13 cellular contexts compared by ENCODE assay signal in genomic region chr19:5966215-5966614, GRCh38. TPM values are rescaled to one million over a fixed set of nuclear protein-coding genes. Genes with fewer than 3 reads are reported as not detected.
DNase-seq lines count a peak whose midpoint lies in the region; ATAC-seq, FAIRE-seq and TF ChIP-seq lines count a peak whose summit lies in the region.
"Had no signal": no experiment of that assay in that cellular context is flagged by ENCODE, and none has a peak within 500 bp of the region (broad histone marks: within the 10 kb centered on the region; RNA-seq: fewer than 3 reads in every experiment).

No MANE protein-coding gene starts in this region.

- no peak overlapping the region for H3K4ac ChIP-seq in mesenchymal stem cell (ENCODE audit: low read depth in 1 of 2, low read length in 2 of 2)

- no peak overlapping the region for H3K14ac ChIP-seq in mesenchymal stem cell (ENCODE audit: low read length in 2 of 2)

- no peak overlapping the region for H2BK120ac ChIP-seq in mesenchymal stem cell (ENCODE audit: low read depth, low read length)

- H3K36me3 ChIP-seq in endodermal cell (ENCODE audit: control insufficient read depth, insufficient read depth, low read length) (peaks cover 25% of the 10 kb centered on the region), mesenchymal stem cell (ENCODE audit: control insufficient read depth in 1 of 2, insufficient read depth in 2 of 2, low read depth in 1 of 2, low read length in 2 of 2) (peaks cover 17 to 26% of the 10 kb centered on the region in 2 experiments), upper lobe of left lung (peaks cover 0 to 4% (median 0%) of the 10 kb centered on the region in 4 donors)

- H3K4me1 ChIP-seq in endodermal cell (ENCODE audit: control insufficient read depth, insufficient read depth, low read length) (peaks cover 25% of the 10 kb centered on the region), mesenchymal stem cell (ENCODE audit: control insufficient read depth, insufficient read depth, low read depth, low read length) (peaks cover 37% of the 10 kb centered on the region), upper lobe of left lung (peaks cover 77 to 89% (median 85%) of the 10 kb centered on the region in 4 donors)

- TF ChIP-seq CTCF in endodermal cell (conservative IDR thresholded peaks at IDR 0.05) = no peak
- TF ChIP-seq CTCF in upper lobe of left lung (IDR thresholded peaks at IDR 0.05) = no peak

- no peak overlapping the region for H4K91ac ChIP-seq in mesenchymal stem cell (ENCODE audit: low read length)

- TF ChIP-seq POLR2A in upper lobe of left lung (IDR thresholded peaks at IDR 0.05) = no peak

- ATAC-seq in Right ventricle myocardium inferior (peak; percentile 49), upper lobe of left lung (ENCODE audit: low FRiP score in 2 of 2) (peak in 1 of 2 donors; percentile 62)

- intact Hi-C loops in Right ventricle myocardium inferior (cut with DNase I) = loop anchor here (5.0 kb wide), 1 partner anchor 64 kb away; the partner anchor contains the start of genes NDUFA11 and VMAC
- intact Hi-C loops in cardiac septum (cut with DNase I) = loop anchor here (5.0 kb wide), 2 partner anchors 59 to 164 kb away; no protein-coding TSS in a partner anchor

- 88 to 89% methylated on average over 8 of the region's 8 CpGs for WGBS in endodermal cell (ENCODE audit: insufficient coverage in 1 of 2, insufficient read length in 1 of 2), 2 experiments
- WGBS in mesenchymal stem cell = 28% methylated on average over 8 of the region's 8 CpGs
- WGBS in upper lobe of left lung, 2 donors = 25 to 40% methylated on average over 8 of the region's 8 CpGs

- H3K27ac ChIP-seq in endodermal cell (ENCODE audit: low read depth, low read length) (no peak overlapping the region), mesenchymal stem cell (ENCODE audit: low read length, poor library complexity, severe bottlenecking) (no peak overlapping the region), upper lobe of left lung (peak overlapping the region; percentile 60 to 83 (median 74))

- H2AK5ac ChIP-seq in mesenchymal stem cell (ENCODE audit: low read length, severe bottlenecking) = no peak overlapping the region

- no peaks in the 10 kb centered on the region for H3K9me3 Mint-ChIP-seq in endodermal cell

- H2AFZ ChIP-seq in mesenchymal stem cell (ENCODE audit: low read depth, low read length) = no peak overlapping the region

- peaks cover 50% of the 10 kb centered on the region for H3K4me1 Mint-ChIP-seq in endodermal cell

- H3K4me3 ChIP-seq in endodermal cell (ENCODE audit: low read length) (no peak overlapping the region), mesenchymal stem cell (ENCODE audit: insufficient read depth in 1 of 2, low read depth in 1 of 2, low read length in 2 of 2) (no peak overlapping the region), upper lobe of left lung (no peak overlapping the region)

- no peaks in the 10 kb centered on the region for H3K27me3 Mint-ChIP-seq in endodermal cell (ENCODE audit: insufficient read depth)

- no peak overlapping the region for H3K4me3 Mint-ChIP-seq in endodermal cell

- peak in 1 of 4 donors; percentile 41 for TF ChIP-seq EP300 in upper lobe of left lung (IDR thresholded peaks at IDR 0.05)

- H3K27ac Mint-ChIP-seq in endodermal cell = peak overlapping the region; percentile 52

- H3K79me1 ChIP-seq in mesenchymal stem cell (replicated peaks; ENCODE audit: low read length, poor library complexity, severe bottlenecking) = peaks cover 7% of the 10 kb centered on the region

- H3K23ac ChIP-seq in mesenchymal stem cell (ENCODE audit: low read length in 2 of 2) = no peak overlapping the region

- no peak overlapping the region for H3K18ac ChIP-seq in mesenchymal stem cell (ENCODE audit: low read depth in 1 of 2, low read length in 2 of 2)

- no peak overlapping the region for H4K8ac ChIP-seq in mesenchymal stem cell (ENCODE audit: low read length)

- no peak overlapping the region for H2BK15ac ChIP-seq in mesenchymal stem cell (ENCODE audit: low read depth, poor library complexity, severe bottlenecking)

- no peak overlapping the region for H2BK12ac ChIP-seq in mesenchymal stem cell (ENCODE audit: low read length in 2 of 2)

- no peak overlapping the region for H2BK5ac ChIP-seq in mesenchymal stem cell (ENCODE audit: low read depth, low read length, poor library complexity, severe bottlenecking)

- DNase-seq in Right ventricle myocardium inferior (ENCODE audit: missing footprints) (no peak), cardiac septum (ENCODE audit: low spot score) (no peak), endodermal cell (no peak), mesenchymal stem cell (peak; percentile 90), upper lobe of left lung (no peak), GM19238 (ENCODE audit: insufficient read length, low spot score) (no peak), HTR-8/SVneo (ENCODE audit: insufficient read length, low spot score) (no peak), OCI-M2 (lab: John Stamatoyannopoulos, UW; ENCODE audit: unreplicated experiment) (no peak)
- DNase-seq: activated CD4-positive, CD25-positive, alpha-beta regulatory T cell; C1 segment of cervical spinal cord; glutamatergic neuron; NCI-H2029 treated with DMSO at 0.1 percent for 48 hours; OCI-M1 had no signal

- peaks cover 6% of the 10 kb centered on the region for H3K36me3 Mint-ChIP-seq in endodermal cell (ENCODE audit: low read depth)

- H3K27me3 ChIP-seq in endodermal cell (ENCODE audit: control insufficient read depth, insufficient read depth, low read length, poor library complexity, severe bottlenecking) (no peaks in the 10 kb centered on the region), mesenchymal stem cell (ENCODE audit: control insufficient read depth in 1 of 2, insufficient read depth in 1 of 2, low read length in 2 of 2) (no peaks in the 10 kb centered on the region), upper lobe of left lung (no peaks in the 10 kb centered on the region)

- no peak for FAIRE-seq in HTR-8/SVneo (lab: Jason Lieb, UNC)

- H3K9me3 ChIP-seq in endodermal cell (ENCODE audit: control insufficient read depth, low read length) (no peaks in the 10 kb centered on the region), mesenchymal stem cell (ENCODE audit: control insufficient read depth, low read length) (no peaks in the 10 kb centered on the region), upper lobe of left lung (no peaks in the 10 kb centered on the region)

- H3K4me2 ChIP-seq in mesenchymal stem cell (ENCODE audit: low read length, poor library complexity, severe bottlenecking) = no peak overlapping the region

- no peak overlapping the region for H3K9ac ChIP-seq in endodermal cell (ENCODE audit: extremely low read depth, low read length, poor library complexity, severe bottlenecking)
- H3K9ac ChIP-seq in mesenchymal stem cell (ENCODE audit: low read length) = no peak overlapping the region

RNA-seq across cellular contexts. Expression of gene RANBP3, which starts 11.7 kb away (rescaled TPM):
- total RNA-seq in Right ventricle myocardium inferior = 65.6 TPM
- 49.0 TPM for total RNA-seq in cardiac septum
- 10 to 100 TPM; 77.4 to 81.4 TPM for total RNA-seq in endodermal cell
- polyA plus RNA-seq in endodermal cell (2013, experiment 1 of 2) = 72.9 TPM
- 60.6 TPM for polyA plus RNA-seq in endodermal cell (2013, experiment 2 of 2)
- polyA plus RNA-seq in mesenchymal stem cell (2013, experiment 1 of 2) = 80.2 TPM
- polyA plus RNA-seq in mesenchymal stem cell (2013, experiment 2 of 2) = 75.1 TPM
- 100 to 1,000 TPM in 1 of 6 donors, 10 to 100 TPM in 5; 64.4 to 116 (median 68.5) TPM for total RNA-seq in upper lobe of left lung

RNA-seq across cellular contexts. Expression of gene CAPS, which starts 52.2 kb away (rescaled TPM):
- 3.8 TPM for total RNA-seq in Right ventricle myocardium inferior
- total RNA-seq in cardiac septum = 2.7 TPM
- total RNA-seq in endodermal cell = 1 to 10 TPM; 6.6 to 6.7 TPM
- 3.8 TPM for polyA plus RNA-seq in endodermal cell (2013, experiment 1 of 2)
- polyA plus RNA-seq in endodermal cell (2013, experiment 2 of 2) = 3.8 TPM
- 2.4 TPM for polyA plus RNA-seq in mesenchymal stem cell (2013, experiment 1 of 2)
- 2.3 TPM for polyA plus RNA-seq in mesenchymal stem cell (2013, experiment 2 of 2)
- total RNA-seq in upper lobe of left lung = 100 to 1,000 TPM in 4 of 6 donors, 10 to 100 TPM in 2; 20.6 to 414 (median 115) TPM

Comparison
In these comparisons a context has a peak if more than half of its experiments do, and no peak if none do; other contexts are left out.
1. H3K27ac ChIP-seq: peak in upper lobe of left lung (4 of 4); none in endodermal cell (single experiment) and mesenchymal stem cell (single experiment).